In the genomic region with DNA sequence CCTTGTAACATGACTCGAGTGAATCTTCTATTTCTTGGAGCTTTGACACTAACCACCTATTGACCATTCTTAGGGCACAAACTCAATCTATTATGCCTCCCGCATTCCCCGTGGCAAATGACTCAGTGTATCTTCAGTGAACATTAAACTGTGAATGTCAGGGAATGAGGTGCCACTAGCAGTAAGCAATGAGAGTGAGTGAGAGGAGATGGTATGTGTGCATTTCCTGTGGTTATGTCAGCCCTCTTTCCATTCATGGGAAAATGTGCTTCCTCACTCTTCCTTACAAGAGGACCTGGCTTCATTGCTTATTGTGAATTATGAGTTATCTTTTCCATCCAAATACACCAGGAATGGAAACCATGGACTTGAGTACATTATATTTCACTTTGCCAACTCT, we compare ENCODE assay signal across 19 cellular contexts.
DNase-seq lines count a peak whose midpoint lies in the region; TF ChIP-seq lines count a peak whose summit lies in the region.
"Had no signal": no experiment of that assay in that cellular context is flagged by ENCODE, and none has a peak within 500 bp of the region (broad histone marks: within the 10 kb centered on the region; RNA-seq: fewer than 3 reads in every experiment).

No MANE protein-coding gene starts in this region.

- no peak for TF ChIP-seq CTCF in astrocyte of the spinal cord (IDR thresholded peaks at IDR 0.05; ENCODE audit: low read depth, low read length)

- no peak overlapping the region for H3K4me3 Mint-ChIP-seq in activated T-helper 1 cell treated with anti-CD3 and anti-CD28 coated beads, Interleukin-12 subunit alpha, Interleukin-12 subunit beta, Interleukin-2, Interleukin-4 antibody, amounts not matched to agents 30 ng/mL and 10 ng/mL and 1 ng/mL, durations not matched to agents 14 hours and 24 hours and 36 hours
- H3K4me3 Mint-ChIP-seq: activated CD8-positive, alpha-beta memory T cell treated with anti-CD3 and anti-CD28 coated beads, Interleukin-2, amount 10 ng/mL, durations not matched to agents 7 days and 5 days; activated naive CD8-positive, alpha-beta T cell treated with anti-CD3 and anti-CD28 coated beads, Interleukin-2, amount 10 ng/mL, durations not matched to agents 7 days and 5 days; natural killer cell; stimulated activated memory B cell treated with anti-CD40 and anti-IgM and Interleukin-4, amounts not matched to agents 10 μg/mL and 1 μg/mL and 100 μg/mL, for 72 hours had no signal

- H3K4me1 Mint-ChIP-seq in activated T-helper 1 cell treated with anti-CD3 and anti-CD28 coated beads, Interleukin-12 subunit alpha, Interleukin-12 subunit beta, Interleukin-2, Interleukin-4 antibody, amounts not matched to agents 30 ng/mL and 10 ng/mL and 1 ng/mL, durations not matched to agents 14 hours and 24 hours and 36 hours (ENCODE audit: low read depth), result no peaks in the 10 kb centered on the region
- H3K4me1 Mint-ChIP-seq: activated CD8-positive, alpha-beta memory T cell treated with anti-CD3 and anti-CD28 coated beads, Interleukin-2, amount 10 ng/mL, durations not matched to agents 7 days and 5 days; activated naive CD8-positive, alpha-beta T cell treated with anti-CD3 and anti-CD28 coated beads, Interleukin-2, amount 10 ng/mL, durations not matched to agents 7 days and 5 days; natural killer cell; stimulated activated memory B cell treated with anti-CD40 and anti-IgM and Interleukin-4, amounts not matched to agents 10 μg/mL and 1 μg/mL and 100 μg/mL, for 72 hours had no signal

- DNase-seq in AG08396 (ENCODE audit: low spot score), result peak; percentile 13
- peak; percentile 94 for DNase-seq in HT1080 (ENCODE audit: low read depth)
- peak; percentile 81 for DNase-seq in astrocyte of the spinal cord (ENCODE audit: low read depth, low spot score)
- DNase-seq in kidney glomerular epithelial cell (lab: John Stamatoyannopoulos, UW), result peak; percentile 75
- DNase-seq in activated T-helper 1 cell treated with anti-CD3 and anti-CD28 coated beads, Interleukin-12 subunit alpha, Interleukin-12 subunit beta, Interleukin-2, Interleukin-4 antibody, amounts not matched to agents 30 ng/mL and 10 ng/mL and 1 ng/mL, durations not matched to agents 14 hours and 24 hours and 36 hours (ENCODE audit: low spot score), result no peak
- no peak for DNase-seq in GDM1 (lab: John Stamatoyannopoulos, UW)
- DNase-seq in T-helper 1 cell, result no peak
- no peak for DNase-seq in DMS 273 treated with DMSO at 0.1 percent for 48 hours (lab: John Stamatoyannopoulos, UW)
- DNase-seq: activated CD8-positive, alpha-beta memory T cell treated with anti-CD3 and anti-CD28 coated beads, Interleukin-2, amount 10 ng/mL, durations not matched to agents 7 days and 5 days; activated naive CD8-positive, alpha-beta T cell treated with anti-CD3 and anti-CD28 coated beads, Interleukin-2, amount 10 ng/mL, durations not matched to agents 7 days and 5 days; left colon; natural killer cell; NCI-H1436 treated with DMSO at 0.1 percent for 48 hours; NCI-H524 treated with DMSO at 0.1 percent for 48 hours; Right ventricle myocardium superior; stimulated activated CD4-positive, alpha-beta T cell treated with anti-CD3 and anti-CD28 coated beads, Interleukin-4, amount 100 ng/mL, for 24 hours had no signal

- no peak overlapping the region for H3K4me3 ChIP-seq in astrocyte of the spinal cord (ENCODE audit: low read depth, low read length)
- H3K4me3 ChIP-seq: gastroesophageal sphincter, right atrium auricular region had no signal

- no peak overlapping the region for H3K27ac Mint-ChIP-seq in activated T-helper 1 cell treated with anti-CD3 and anti-CD28 coated beads, Interleukin-12 subunit alpha, Interleukin-12 subunit beta, Interleukin-2, Interleukin-4 antibody, amounts not matched to agents 30 ng/mL and 10 ng/mL and 1 ng/mL, durations not matched to agents 14 hours and 24 hours and 36 hours
- H3K27ac Mint-ChIP-seq: activated CD8-positive, alpha-beta memory T cell treated with anti-CD3 and anti-CD28 coated beads, Interleukin-2, amount 10 ng/mL, durations not matched to agents 7 days and 5 days; activated naive CD8-positive, alpha-beta T cell treated with anti-CD3 and anti-CD28 coated beads, Interleukin-2, amount 10 ng/mL, durations not matched to agents 7 days and 5 days; natural killer cell; stimulated activated memory B cell treated with anti-CD40 and anti-IgM and Interleukin-4, amounts not matched to agents 10 μg/mL and 1 μg/mL and 100 μg/mL, for 72 hours had no signal

- no peaks in the 10 kb centered on the region for H3K36me3 Mint-ChIP-seq in activated T-helper 1 cell treated with anti-CD3 and anti-CD28 coated beads, Interleukin-12 subunit alpha, Interleukin-12 subunit beta, Interleukin-2, Interleukin-4 antibody, amounts not matched to agents 30 ng/mL and 10 ng/mL and 1 ng/mL, durations not matched to agents 14 hours and 24 hours and 36 hours (ENCODE audit: low read depth)
- H3K36me3 Mint-ChIP-seq: activated CD8-positive, alpha-beta memory T cell treated with anti-CD3 and anti-CD28 coated beads, Interleukin-2, amount 10 ng/mL, durations not matched to agents 7 days and 5 days; activated naive CD8-positive, alpha-beta T cell treated with anti-CD3 and anti-CD28 coated beads, Interleukin-2, amount 10 ng/mL, durations not matched to agents 7 days and 5 days; natural killer cell; stimulated activated memory B cell treated with anti-CD40 and anti-IgM and Interleukin-4, amounts not matched to agents 10 μg/mL and 1 μg/mL and 100 μg/mL, for 72 hours had no signal

- in situ Hi-C loops in astrocyte of the spinal cord (cut with HindIII; ENCODE audit: low sequenced_read_pairs), result no loop called here

- intact Hi-C loops in activated T-helper 1 cell treated with anti-CD3 and anti-CD28 coated beads, Interleukin-12 subunit alpha, Interleukin-12 subunit beta, Interleukin-2, Interleukin-4 antibody, amounts not matched to agents 30 ng/mL and 10 ng/mL and 1 ng/mL, durations not matched to agents 14 hours and 24 hours and 36 hours (cut with micrococcal nuclease), result no loop called here

- H3K27me3 Mint-ChIP-seq in activated T-helper 1 cell treated with anti-CD3 and anti-CD28 coated beads, Interleukin-12 subunit alpha, Interleukin-12 subunit beta, Interleukin-2, Interleukin-4 antibody, amounts not matched to agents 30 ng/mL and 10 ng/mL and 1 ng/mL, durations not matched to agents 14 hours and 24 hours and 36 hours (ENCODE audit: insufficient read depth), result peaks cover 2% of the 10 kb centered on the region
- H3K27me3 Mint-ChIP-seq: activated CD8-positive, alpha-beta memory T cell treated with anti-CD3 and anti-CD28 coated beads, Interleukin-2, amount 10 ng/mL, durations not matched to agents 7 days and 5 days; activated naive CD8-positive, alpha-beta T cell treated with anti-CD3 and anti-CD28 coated beads, Interleukin-2, amount 10 ng/mL, durations not matched to agents 7 days and 5 days; stimulated activated memory B cell treated with anti-CD40 and anti-IgM and Interleukin-4, amounts not matched to agents 10 μg/mL and 1 μg/mL and 100 μg/mL, for 72 hours had no signal

- no peaks in the 10 kb centered on the region for H3K9me3 Mint-ChIP-seq in activated T-helper 1 cell treated with anti-CD3 and anti-CD28 coated beads, Interleukin-12 subunit alpha, Interleukin-12 subunit beta, Interleukin-2, Interleukin-4 antibody, amounts not matched to agents 30 ng/mL and 10 ng/mL and 1 ng/mL, durations not matched to agents 14 hours and 24 hours and 36 hours
- H3K9me3 Mint-ChIP-seq: activated naive CD8-positive, alpha-beta T cell treated with anti-CD3 and anti-CD28 coated beads, Interleukin-2, amount 10 ng/mL, durations not matched to agents 7 days and 5 days had no signal

Comparison
In these comparisons a context has a peak if more than half of its experiments do, and no peak if none do; other contexts are left out.
1. DNase-seq: peak in AG08396 (single experiment), HT1080 (single experiment), astrocyte of the spinal cord (single experiment) and kidney glomerular epithelial cell (single experiment); none in activated T-helper 1 cell treated with anti-CD3 and anti-CD28 coated beads, Interleukin-12 subunit alpha, Interleukin-12 subunit beta, Interleukin-2, Interleukin-4 antibody, amounts not matched to agents 30 ng/mL and 10 ng/mL and 1 ng/mL, durations not matched to agents 14 hours and 24 hours and 36 hours (single experiment), GDM1 (single experiment), T-helper 1 cell (0 of 5) and DMS 273 treated with DMSO at 0.1 percent for 48 hours (single experiment).